ENCODE assay signal across 9 cellular contexts in the genomic region with DNA sequence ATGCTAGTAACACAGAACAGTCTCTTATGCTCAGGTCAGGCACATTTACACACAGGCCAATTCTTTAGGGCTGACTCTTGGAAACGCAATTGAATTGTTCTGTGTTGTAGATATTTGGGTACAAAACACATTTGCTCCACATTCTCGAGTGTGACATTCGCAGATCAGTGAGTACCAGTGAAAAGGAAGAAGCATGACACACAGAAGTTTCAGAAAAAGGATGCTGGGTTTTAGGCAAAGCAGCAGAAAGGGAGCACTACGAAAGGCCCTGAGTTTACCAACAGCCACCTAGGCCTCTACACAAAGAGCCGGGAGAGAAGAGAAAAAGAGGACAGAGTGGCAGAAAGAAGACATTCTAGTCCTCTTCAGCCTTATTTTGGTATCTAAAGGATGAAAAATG.
DNase-seq lines count a peak whose midpoint lies in the region; ATAC-seq and TF ChIP-seq lines count a peak whose summit lies in the region.
"Had no signal": no experiment of that assay in that cellular context is flagged by ENCODE, and none has a peak within 500 bp of the region (broad histone marks: within the 10 kb centered on the region; RNA-seq: fewer than 3 reads in every experiment).

No MANE protein-coding gene starts in this region.

- H3K4me3 ChIP-seq in thymus (ENCODE audit: low read length), result no peak overlapping the region

- peak overlapping the region; percentile 49 for H3K4me3 Mint-ChIP-seq in activated T-cell treated with anti-CD3 and anti-CD28 coated beads, Interleukin-2, amount 50 U/mL, for 24 hours
- no peak overlapping the region for H3K4me3 Mint-ChIP-seq in activated T-helper 2 cell treated with anti-CD3 and anti-CD28 coated beads, Interferon-gamma antibody, Interleukin-2, Interleukin-4, amounts not matched to agents 10 μg/mL and 5 μg/mL and 100 μg/mL, durations not matched to agents 14 hours and 24 hours and 36 hours (ENCODE audit: low read depth)
- H3K4me3 Mint-ChIP-seq in H9, result no peak overlapping the region

- H3K27me3 ChIP-seq in thymus (ENCODE audit: control insufficient read depth, insufficient read depth) (no peaks in the 10 kb centered on the region), H9 (ENCODE audit: insufficient read depth, low read length) (no peaks in the 10 kb centered on the region)

- H2BK20ac ChIP-seq in H9 (ENCODE audit: low read depth, low read length, poor library complexity, severe bottlenecking), result no peak overlapping the region

- intact Hi-C loops in activated T-helper 2 cell treated with anti-CD3 and anti-CD28 coated beads, Interferon-gamma antibody, Interleukin-2, Interleukin-4, amounts not matched to agents 10 μg/mL and 5 μg/mL and 100 μg/mL, durations not matched to agents 14 hours and 24 hours and 36 hours (cut with micrococcal nuclease), result loop anchor here (5.0 to 10.0 kb wide), 7 partner anchors 55 to 713 kb away; no protein-coding TSS in a partner anchor

- H4K5ac ChIP-seq in H9 (ENCODE audit: insufficient read length, low read depth, low read length), result no peak overlapping the region

- H3K36me3 ChIP-seq in thymus (ENCODE audit: control insufficient read depth, insufficient read depth), result no peaks in the 10 kb centered on the region

- H3K56ac ChIP-seq in H9 (ENCODE audit: insufficient read length, low read depth, low read length), result no peak overlapping the region

- H3K4me2 ChIP-seq in H9 (ENCODE audit: insufficient read depth, insufficient read length, low read length), result no peak overlapping the region

- H3K4me1 ChIP-seq in thymus (ENCODE audit: control insufficient read depth, insufficient read depth, low read length) (peaks cover 20% of the 10 kb centered on the region), H9 (ENCODE audit: insufficient read depth, low read length) (no peaks in the 10 kb centered on the region)

- 81% methylated on average over 5 of the region's 5 CpGs for WGBS in thymus
- no CpG with 5 or more reads among the region's 5 CpGs for WGBS in H9 (ENCODE audit: extremely low coverage, insufficient read length, low lambda C conversion rate)

- H2AFZ ChIP-seq in H9 (ENCODE audit: low read length), result no peak overlapping the region

- peak overlapping the region; percentile 96 for H3K27ac Mint-ChIP-seq in activated T-cell treated with anti-CD3 and anti-CD28 coated beads, Interleukin-2, amount 50 U/mL, for 24 hours
- H3K27ac Mint-ChIP-seq in activated T-helper 2 cell treated with anti-CD3 and anti-CD28 coated beads, Interferon-gamma antibody, Interleukin-2, Interleukin-4, amounts not matched to agents 10 μg/mL and 5 μg/mL and 100 μg/mL, durations not matched to agents 14 hours and 24 hours and 36 hours, result peak overlapping the region; percentile 72
- H3K27ac Mint-ChIP-seq in H9, result no peak overlapping the region; a peak in 1 of 7 replicates

- H3K27ac ChIP-seq in thymus (ENCODE audit: low read depth) (peak overlapping the region; percentile 84), H9 (ENCODE audit: insufficient read length, low read depth, low read length) (no peak overlapping the region)

- H3K9me3 ChIP-seq in thymus (ENCODE audit: control insufficient read depth) (no peaks in the 10 kb centered on the region), H9 (ENCODE audit: control insufficient read depth, low read depth, low read length) (no peaks in the 10 kb centered on the region)

- H4K20me1 ChIP-seq in H9 (ENCODE audit: control insufficient read depth, insufficient read depth, insufficient read length), result no peaks in the 10 kb centered on the region

- no peak for DNase-seq in activated T-cell treated with anti-CD3 and anti-CD28 coated beads, Interleukin-2, amount 50 U/mL, for 24 hours
- no peak for DNase-seq in activated T-cell treated with anti-CD3 and anti-CD28 coated beads for 4 hours
- no peak for DNase-seq in activated T-helper 2 cell treated with anti-CD3 and anti-CD28 coated beads, Interferon-gamma antibody, Interleukin-2, Interleukin-4, amounts not matched to agents 10 μg/mL and 5 μg/mL and 100 μg/mL, durations not matched to agents 14 hours and 24 hours and 36 hours (ENCODE audit: low spot score)
- no peak for DNase-seq in NCI-H2171 (lab: John Stamatoyannopoulos, UW)
- no peak for DNase-seq in H9
- DNase-seq: SW 1271 had no signal

- H4K91ac ChIP-seq in H9 (ENCODE audit: insufficient read length, low read depth, low read length), result no peak overlapping the region

- H2AK5ac ChIP-seq in H9 (ENCODE audit: insufficient read length, low read length), result no peak overlapping the region

- H4K8ac ChIP-seq in H9 (replicated peaks; ENCODE audit: insufficient read length, low read depth, low read length), result no peak overlapping the region

- H3K23me2 ChIP-seq in H9 (ENCODE audit: insufficient read length, low read depth, low read length, poor library complexity, severe bottlenecking), result no peaks in the 10 kb centered on the region

- H2BK15ac ChIP-seq in H9 (ENCODE audit: low read depth, low read length), result no peak overlapping the region

- H3T11ph ChIP-seq in H9 (ENCODE audit: low read length), result no peak overlapping the region

- ATAC-seq in HG02981 (IDR thresholded peaks at IDR 0.05; ENCODE audit: unreplicated experiment) (peak; percentile 21), GM18907 (IDR thresholded peaks at IDR 0.05; ENCODE audit: unreplicated experiment) (no peak)

- peaks cover 23% of the 10 kb centered on the region for H3K36me3 Mint-ChIP-seq in activated T-cell treated with anti-CD3 and anti-CD28 coated beads, Interleukin-2, amount 50 U/mL, for 24 hours (ENCODE audit: low read depth)
- H3K36me3 Mint-ChIP-seq in activated T-helper 2 cell treated with anti-CD3 and anti-CD28 coated beads, Interferon-gamma antibody, Interleukin-2, Interleukin-4, amounts not matched to agents 10 μg/mL and 5 μg/mL and 100 μg/mL, durations not matched to agents 14 hours and 24 hours and 36 hours (ENCODE audit: low read depth), result peaks cover 11% of the 10 kb centered on the region
- H3K36me3 Mint-ChIP-seq in H9 (ENCODE audit: insufficient read depth in 1 of 3, low read depth in 3 of 3), result peaks cover 0 to 5% (median 4%) of the 10 kb centered on the region in 3 experiments; a peak in 4 of 7 replicates

- no peak overlapping the region for H3K23ac ChIP-seq in H9 (ENCODE audit: insufficient read length, low read depth, low read length)

- H2BK12ac ChIP-seq in H9 (ENCODE audit: insufficient read length, low read depth, low read length), result no peak overlapping the region

- TF ChIP-seq CTCF in H9 (conservative IDR thresholded peaks at IDR 0.05), result no peak

- H3K79me2 ChIP-seq in H9 (ENCODE audit: insufficient read depth, low read length), result no peaks in the 10 kb centered on the region

- no peak overlapping the region for H3K4ac ChIP-seq in H9 (ENCODE audit: low read depth, low read length)

- no peaks in the 10 kb centered on the region for H3K27me3 Mint-ChIP-seq in activated T-cell treated with anti-CD3 and anti-CD28 coated beads, Interleukin-2, amount 50 U/mL, for 24 hours
- H3K27me3 Mint-ChIP-seq in activated T-helper 2 cell treated with anti-CD3 and anti-CD28 coated beads, Interferon-gamma antibody, Interleukin-2, Interleukin-4, amounts not matched to agents 10 μg/mL and 5 μg/mL and 100 μg/mL, durations not matched to agents 14 hours and 24 hours and 36 hours (ENCODE audit: low read depth), result no peaks in the 10 kb centered on the region
- peaks cover 3% of the 10 kb centered on the region; the same call in 1 of the 2 replicates for H3K27me3 Mint-ChIP-seq in H9 (ENCODE audit: low read depth)

- H3K9ac ChIP-seq in H9 (ENCODE audit: extremely low read depth, insufficient read length, low read length), result no peak overlapping the region

- H3K9me3 Mint-ChIP-seq in activated T-cell treated with anti-CD3 and anti-CD28 coated beads, Interleukin-2, amount 50 U/mL, for 24 hours, result peaks cover 19% of the 10 kb centered on the region
- H3K9me3 Mint-ChIP-seq in activated T-helper 2 cell treated with anti-CD3 and anti-CD28 coated beads, Interferon-gamma antibody, Interleukin-2, Interleukin-4, amounts not matched to agents 10 μg/mL and 5 μg/mL and 100 μg/mL, durations not matched to agents 14 hours and 24 hours and 36 hours, result peaks cover 14% of the 10 kb centered on the region
- H3K9me3 Mint-ChIP-seq in H9, result peaks cover 3 to 5% of the 10 kb centered on the region in 2 experiments; a peak in 4 of 5 replicates

- no peak overlapping the region for H3K14ac ChIP-seq in H9 (ENCODE audit: insufficient read depth, low read length)

- peaks cover 100% of the 10 kb centered on the region for H3K4me1 Mint-ChIP-seq in activated T-cell treated with anti-CD3 and anti-CD28 coated beads, Interleukin-2, amount 50 U/mL, for 24 hours (ENCODE audit: low read depth)
- H3K4me1 Mint-ChIP-seq in activated T-helper 2 cell treated with anti-CD3 and anti-CD28 coated beads, Interferon-gamma antibody, Interleukin-2, Interleukin-4, amounts not matched to agents 10 μg/mL and 5 μg/mL and 100 μg/mL, durations not matched to agents 14 hours and 24 hours and 36 hours (ENCODE audit: low read depth), result peaks cover 82% of the 10 kb centered on the region
- H3K4me1 Mint-ChIP-seq in H9, result peaks cover 11 to 15% of the 10 kb centered on the region in 2 experiments; a peak in 3 of 4 replicates

- no peak overlapping the region for H2BK5ac ChIP-seq in H9 (ENCODE audit: insufficient read length, low read length)

- H3K79me1 ChIP-seq in H9 (ENCODE audit: insufficient read depth, low read depth, low read length, poor library complexity, severe bottlenecking), result no peaks in the 10 kb centered on the region

- no peak overlapping the region for H2BK120ac ChIP-seq in H9 (ENCODE audit: low read depth, low read length, poor library complexity, severe bottlenecking)

- H3K18ac ChIP-seq in H9 (ENCODE audit: insufficient read length, low read depth, low read length), result no peak overlapping the region

Comparison
In these comparisons a context has a peak if more than half of its experiments do, and no peak if none do; other contexts are left out.
1. H3K27ac Mint-ChIP-seq: peak in activated T-cell treated with anti-CD3 and anti-CD28 coated beads, Interleukin-2, amount 50 U/mL, for 24 hours (single experiment) and activated T-helper 2 cell treated with anti-CD3 and anti-CD28 coated beads, Interferon-gamma antibody, Interleukin-2, Interleukin-4, amounts not matched to agents 10 μg/mL and 5 μg/mL and 100 μg/mL, durations not matched to agents 14 hours and 24 hours and 36 hours (single experiment); none in H9 (0 of 3).